ENCODE assay signal across 20 cellular contexts in the genomic region with DNA sequence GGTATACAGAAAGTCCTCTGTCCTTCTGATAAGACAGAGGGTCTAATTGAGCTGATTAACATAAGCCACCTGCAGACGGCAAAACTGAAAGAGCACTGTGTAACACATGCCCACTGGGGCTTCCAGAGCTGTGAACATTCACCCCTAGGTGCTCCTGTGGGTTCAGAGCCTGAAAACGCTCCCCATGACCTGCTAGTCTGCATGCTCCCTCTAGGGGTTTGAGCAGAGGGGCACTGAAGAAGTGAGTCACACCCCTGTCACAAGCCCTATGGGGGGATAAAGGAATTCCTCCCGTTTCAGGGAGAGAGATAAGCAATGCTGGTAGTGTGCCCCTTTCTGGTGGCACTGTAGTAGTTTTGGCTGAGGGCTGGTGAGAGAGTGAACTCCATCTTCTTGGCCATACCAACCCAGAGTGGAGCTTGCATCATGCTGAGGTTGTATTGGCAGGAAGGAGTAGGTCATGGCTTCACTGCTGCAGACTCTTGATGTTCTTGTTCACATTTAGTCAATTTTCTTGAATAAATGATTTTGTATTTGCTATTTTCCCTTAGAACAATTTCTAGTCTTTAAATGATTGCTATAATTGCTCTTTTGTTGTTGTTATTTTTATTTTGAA.
DNase-seq lines count a peak whose midpoint lies in the region; ATAC-seq and TF ChIP-seq lines count a peak whose summit lies in the region.
"Had no signal": no experiment of that assay in that cellular context is flagged by ENCODE, and none has a peak within 500 bp of the region (broad histone marks: within the 10 kb centered on the region; RNA-seq: fewer than 3 reads in every experiment).

No MANE protein-coding gene starts in this region.

- H3K4me2 ChIP-seq in HCT116 (ENCODE audit: low read length): no peak overlapping the region
- H3K4me2 ChIP-seq: BLaER1 treated with 17β-estradiol and CSF1 and Interleukin-3, amounts not matched to agents 10 nM and 100 nM had no signal

- TF ChIP-seq POLR2A in HCT116 (IDR thresholded peaks at IDR 0.05; ENCODE audit: borderline replicate concordance, extremely low read depth, insufficient read depth, insufficient read length) (no peak), body of pancreas (IDR thresholded peaks at IDR 0.05) (no peak)

- no peak for TF ChIP-seq RAD21 in HCT116 (IDR thresholded peaks at IDR 0.05; ENCODE audit: low read depth)

- no peak for DNase-seq in activated T-cell treated with anti-CD3 and anti-CD28 coated beads, Interleukin-2, amount 50 U/mL, for 72 hours
- DNase-seq in activated T-cell treated with anti-CD3 and anti-CD28 coated beads, Interleukin-2, amount 50 U/mL, for 1 hour: no peak
- DNase-seq in HCT116 (ENCODE audit: low read depth, low spot score) (peak; percentile 6), OCI-M1 (lab: John Stamatoyannopoulos, UW) (peak; percentile 25), body of pancreas (no peak), NCI-H2029 treated with DMSO at 0.1 percent for 48 hours (lab: John Stamatoyannopoulos, UW) (no peak), GM10248 (ENCODE audit: extremely low spot score) (no peak)
- DNase-seq in stimulated activated effector memory CD8-positive, alpha-beta T cell treated with anti-CD3 and anti-CD28 coated beads, Interleukin-12 subunit alpha, Interleukin-12 subunit beta, amount 100 ng/mL, for 72 hours (ENCODE audit: low spot score in 2 of 2): no peak
- DNase-seq: activated CD4-positive, alpha-beta T cell treated with anti-CD3 and anti-CD28 coated beads for 1 hour; activated gamma-delta T cell treated with Interleukin-2 at 50 U/mL for 16 hours; GM23248; left cardiac atrium; NCI-H2029; NCI-H526; psoas muscle; stimulated activated CD4-positive, alpha-beta T cell treated with anti-CD3 and anti-CD28 coated beads, Interleukin-12 subunit alpha, Interleukin-12 subunit beta, amount 100 ng/mL, for 4 hours had no signal

- ATAC-seq in activated T-cell treated with anti-CD3 and anti-CD28 coated beads, Interleukin-2, amount 50 U/mL, for 72 hours (replicated peaks in 1 of 2): peak in 1 of 2 donors; percentile 27
- ATAC-seq in HCT116 (peak; percentile 62), body of pancreas (no peak)
- ATAC-seq in stimulated activated effector memory CD8-positive, alpha-beta T cell treated with anti-CD3 and anti-CD28 coated beads, Interleukin-12 subunit alpha, Interleukin-12 subunit beta, amount 100 ng/mL, for 72 hours: peak; percentile 31
- ATAC-seq: left cardiac atrium, Panc1, psoas muscle had no signal

- TF ChIP-seq CTCF in HCT116 (IDR thresholded peaks at IDR 0.05 in 2 of 3, conservative IDR thresholded peaks at IDR 0.05 in 1 of 3; ENCODE audit: borderline replicate concordance in 1 of 3, insufficient read depth in 1 of 3, low read depth in 2 of 3, low read length in 2 of 3) (peak in 1 of 3 experiments; percentile 11; a peak in 1 of 6 replicates), body of pancreas (IDR thresholded peaks at IDR 0.05) (no peak), GM10248 (IDR thresholded peaks at IDR 0.05; ENCODE audit: control extremely low read depth, extremely low read depth, low read depth, missing control alignments) (no peak)

- H3K4me3 ChIP-seq in HCT116 (replicated peaks in 1 of 2; ENCODE audit: low read depth in 1 of 2, low read length in 2 of 2): no peak overlapping the region
- H3K4me3 ChIP-seq in body of pancreas: no peak overlapping the region
- H3K4me3 ChIP-seq: BLaER1 treated with 17β-estradiol and CSF1 and Interleukin-3, amounts not matched to agents 10 nM and 100 nM; GM23248; psoas muscle; tibial nerve had no signal

- no peaks in the 10 kb centered on the region for H3K36me3 ChIP-seq in HCT116 (ENCODE audit: control insufficient read depth in 1 of 2, insufficient read depth in 2 of 2, low read length in 2 of 2)
- H3K36me3 ChIP-seq in body of pancreas (replicated peaks in 1 of 2; ENCODE audit: insufficient read depth in 1 of 2, low read depth in 2 of 2): no peaks in the 10 kb centered on the region
- H3K36me3 ChIP-seq: BLaER1 treated with 17β-estradiol and CSF1 and Interleukin-3, amounts not matched to agents 10 nM and 100 nM; tibial nerve had no signal

- BruUV-seq in HCT116 (replicated peaks; lab: Mats Ljungman, UMichigan): no TSS peak

- intact Hi-C loops in HCT116 (cut with micrococcal nuclease) (no loop called here), body of pancreas (cut with DNase I) (no loop called here)

- H3K27me3 ChIP-seq in HCT116 (ENCODE audit: insufficient read depth, low read length) (no peaks in the 10 kb centered on the region), body of pancreas (no peaks in the 10 kb centered on the region)
- H3K27me3 ChIP-seq: BLaER1 treated with 17β-estradiol and CSF1 and Interleukin-3, amounts not matched to agents 10 nM and 100 nM; tibial nerve had no signal

- H3K9me3 Mint-ChIP-seq in activated T-cell treated with anti-CD3 and anti-CD28 coated beads, Interleukin-2, amount 50 U/mL, for 72 hours: no peaks in the 10 kb centered on the region
- no peaks in the 10 kb centered on the region for H3K9me3 Mint-ChIP-seq in stimulated activated effector memory CD8-positive, alpha-beta T cell treated with anti-CD3 and anti-CD28 coated beads, Interleukin-12 subunit alpha, Interleukin-12 subunit beta, amount 100 ng/mL, for 72 hours
- H3K9me3 Mint-ChIP-seq: T-helper 2 cell treated with Interferon-gamma antibody and Interleukin-4, amounts not matched to agents 5 μg/mL and 100 μg/mL, for 36 hours had no signal

- no peaks in the 10 kb centered on the region for H3K27me3 Mint-ChIP-seq in activated T-cell treated with anti-CD3 and anti-CD28 coated beads, Interleukin-2, amount 50 U/mL, for 72 hours (ENCODE audit: low read depth)

- no peaks in the 10 kb centered on the region for H3K4me1 ChIP-seq in HCT116 (ENCODE audit: control insufficient read depth in 1 of 2, insufficient read depth in 2 of 2, low read length in 2 of 2)
- H3K4me1 ChIP-seq in body of pancreas: no peaks in the 10 kb centered on the region
- H3K4me1 ChIP-seq: psoas muscle, tibial nerve had no signal

- H3K27ac ChIP-seq in HCT116 (ENCODE audit: low read depth, low read length): no peak overlapping the region
- no peak overlapping the region for H3K27ac ChIP-seq in body of pancreas
- H3K27ac ChIP-seq: BLaER1 treated with 17β-estradiol and CSF1 and Interleukin-3, amounts not matched to agents 10 nM and 100 nM; GM23248; psoas muscle; tibial nerve had no signal

- no peak overlapping the region for H3K4me3 Mint-ChIP-seq in activated T-cell treated with anti-CD3 and anti-CD28 coated beads, Interleukin-2, amount 50 U/mL, for 72 hours
- H3K4me3 Mint-ChIP-seq in stimulated activated effector memory CD8-positive, alpha-beta T cell treated with anti-CD3 and anti-CD28 coated beads, Interleukin-12 subunit alpha, Interleukin-12 subunit beta, amount 100 ng/mL, for 72 hours: no peak overlapping the region
- H3K4me3 Mint-ChIP-seq: T-helper 2 cell treated with Interferon-gamma antibody and Interleukin-4, amounts not matched to agents 5 μg/mL and 100 μg/mL, for 36 hours had no signal

- H3K79me2 ChIP-seq in HCT116 (ENCODE audit: insufficient read depth, low read length): no peaks in the 10 kb centered on the region

- 64 to 68% methylated on average over 3 of the region's 3 CpGs for WGBS in body of pancreas, 2 donors

- H3K36me3 Mint-ChIP-seq in activated T-cell treated with anti-CD3 and anti-CD28 coated beads, Interleukin-2, amount 50 U/mL, for 72 hours (ENCODE audit: insufficient read depth in 2 of 2): no peaks in the 10 kb centered on the region
- no peaks in the 10 kb centered on the region for H3K36me3 Mint-ChIP-seq in stimulated activated effector memory CD8-positive, alpha-beta T cell treated with anti-CD3 and anti-CD28 coated beads, Interleukin-12 subunit alpha, Interleukin-12 subunit beta, amount 100 ng/mL, for 72 hours

- peak overlapping the region; percentile 40 for H3K27ac Mint-ChIP-seq in activated T-cell treated with anti-CD3 and anti-CD28 coated beads, Interleukin-2, amount 50 U/mL, for 72 hours
- H3K27ac Mint-ChIP-seq in stimulated activated effector memory CD8-positive, alpha-beta T cell treated with anti-CD3 and anti-CD28 coated beads, Interleukin-12 subunit alpha, Interleukin-12 subunit beta, amount 100 ng/mL, for 72 hours: no peak overlapping the region
- H3K27ac Mint-ChIP-seq: T-helper 2 cell treated with Interferon-gamma antibody and Interleukin-4, amounts not matched to agents 5 μg/mL and 100 μg/mL, for 36 hours had no signal

- H3K9ac ChIP-seq in HCT116 (ENCODE audit: low read length): no peak overlapping the region
- H3K9ac ChIP-seq: BLaER1 treated with 17β-estradiol and CSF1 and Interleukin-3, amounts not matched to agents 10 nM and 100 nM; GM23248 had no signal

- CTCF ChIA-PET in HCT116 (lab: Charles Lee) (no interaction called here), GM10248 (lab: Yijun Ruan, JAX) (interaction anchor here (0.9 to 1.1 kb wide), 2 partner anchors 9 to 245 kb away, joined by 3 read pairs; no protein-coding TSS in a partner anchor)

- RAD21 ChIA-PET in HCT116 (lab: Charles Lee; ENCODE audit: low non-redundant PET in 1 of 2, low total read pairs in 2 of 2, uncharacterized antibody in 2 of 2, unreplicated experiment in 2 of 2): no interaction called here

- POLR2A ChIA-PET in HCT116 (lab: Charles Lee): no interaction called here
- POLR2A ChIA-PET in GM10248 (lab: Yijun Ruan, JAX): no interaction called here

- no peaks in the 10 kb centered on the region for H4K20me1 ChIP-seq in HCT116 (ENCODE audit: insufficient read depth)
- H4K20me1 ChIP-seq: BLaER1 treated with 17β-estradiol and CSF1 and Interleukin-3, amounts not matched to agents 10 nM and 100 nM had no signal

- H3K9me2 ChIP-seq in HCT116 (ENCODE audit: insufficient read depth): 0 out of 2 replicates have a peak, but pooled peaks cover under 1% of the 10 kb centered on the region

- no peaks in the 10 kb centered on the region for H3K4me1 Mint-ChIP-seq in activated T-cell treated with anti-CD3 and anti-CD28 coated beads, Interleukin-2, amount 50 U/mL, for 72 hours (ENCODE audit: low read depth)
- no peaks in the 10 kb centered on the region for H3K4me1 Mint-ChIP-seq in stimulated activated effector memory CD8-positive, alpha-beta T cell treated with anti-CD3 and anti-CD28 coated beads, Interleukin-12 subunit alpha, Interleukin-12 subunit beta, amount 100 ng/mL, for 72 hours

- no peaks in the 10 kb centered on the region for H3K9me3 ChIP-seq in HCT116 (ENCODE audit: control insufficient read depth in 1 of 2, insufficient read depth in 1 of 2, low read depth in 1 of 2, low read length in 2 of 2)
- H3K9me3 ChIP-seq in body of pancreas: no peaks in the 10 kb centered on the region
- H3K9me3 ChIP-seq: BLaER1 treated with 17β-estradiol and CSF1 and Interleukin-3, amounts not matched to agents 10 nM and 100 nM; psoas muscle; tibial nerve had no signal

- H2AFZ ChIP-seq in HCT116 (ENCODE audit: low read depth, low read length, poor library complexity, severe bottlenecking): no peak overlapping the region
- H2AFZ ChIP-seq: GM23248 had no signal

TF ChIP-seq in HCT116, 20 proteins besides CTCF, POLR2A, EP300 and RAD21:
- TF ChIP-seq TCF7L2 (IDR thresholded peaks at IDR 0.05; ENCODE audit: borderline replicate concordance, extremely low read depth, insufficient read depth, insufficient read length) (no peak), CEBPB (IDR thresholded peaks at IDR 0.05; ENCODE audit: low read depth) (no peak), JUND (IDR thresholded peaks at IDR 0.05) (no peak), SRF (IDR thresholded peaks at IDR 0.05; ENCODE audit: low read depth) (no peak), ZNF274 (IDR thresholded peaks at IDR 0.05; ENCODE audit: low read depth, low read length) (no peak)

Comparison
In these comparisons a context has a peak if more than half of its experiments do, and no peak if none do; other contexts are left out.
1. DNase-seq: peak in HCT116 (single experiment) and OCI-M1 (single experiment); none in activated T-cell treated with anti-CD3 and anti-CD28 coated beads, Interleukin-2, amount 50 U/mL, for 72 hours (0 of 2), activated T-cell treated with anti-CD3 and anti-CD28 coated beads, Interleukin-2, amount 50 U/mL, for 1 hour (single experiment), stimulated activated effector memory CD8-positive, alpha-beta T cell treated with anti-CD3 and anti-CD28 coated beads, Interleukin-12 subunit alpha, Interleukin-12 subunit beta, amount 100 ng/mL, for 72 hours (0 of 2), body of pancreas (0 of 4), NCI-H2029 treated with DMSO at 0.1 percent for 48 hours (single experiment) and GM10248 (single experiment).